Comparison of ENCODE assay signal across 8 cellular contexts in genomic region chr7:1758417-1758858, GRCh38.
A peak's percentile ranks its signal among the peaks of the same experiment; 100 is the strongest.
DNase-seq lines count a peak whose midpoint lies in the region.

No MANE protein-coding gene starts in this region.

- in situ Hi-C loops in SK-MEL-5 (cut with HindIII; ENCODE audit: low pct_unique_long_range_greater_than_20kb, low sequenced_read_pairs), result no loop called here

- DNase-seq in CD1c-positive myeloid dendritic cell (ENCODE audit: extremely low spot score), result peak; percentile 8
- peak; percentile 84 for DNase-seq in H4 (ENCODE audit: low spot score)
- peak; percentile 70 for DNase-seq in SK-MEL-5 (ENCODE audit: low read depth, low spot score)
- DNase-seq in glomerular visceral epithelial cell (ENCODE audit: extremely low spot score), result peak; percentile 44
- peak; percentile 58 for DNase-seq in stimulated activated CD4-positive, alpha-beta T cell treated with anti-CD3 and anti-CD28 coated beads, Interleukin-15, amount 100 ng/mL, for 24 hours
- DNase-seq in NCI-H2227 (lab: John Stamatoyannopoulos, UW; ENCODE audit: unreplicated experiment), result no peak
- no peak for DNase-seq in NOMO-1 (lab: John Stamatoyannopoulos, UW; ENCODE audit: unreplicated experiment in 2 of 2)
- DNase-seq in DMS79 treated with DMSO at 0.1 percent for 48 hours (lab: John Stamatoyannopoulos, UW), result no peak

Comparison
In these comparisons a context has a peak if more than half of its experiments do, and no peak if none do; other contexts are left out.
1. DNase-seq: peak in CD1c-positive myeloid dendritic cell (single experiment), H4 (single experiment), SK-MEL-5 (single experiment), glomerular visceral epithelial cell (single experiment) and stimulated activated CD4-positive, alpha-beta T cell treated with anti-CD3 and anti-CD28 coated beads, Interleukin-15, amount 100 ng/mL, for 24 hours (single experiment); none in NCI-H2227 (single experiment), NOMO-1 (0 of 2) and DMS79 treated with DMSO at 0.1 percent for 48 hours (single experiment).